ENCODE assay signal across 9 cellular contexts in the genomic region with DNA sequence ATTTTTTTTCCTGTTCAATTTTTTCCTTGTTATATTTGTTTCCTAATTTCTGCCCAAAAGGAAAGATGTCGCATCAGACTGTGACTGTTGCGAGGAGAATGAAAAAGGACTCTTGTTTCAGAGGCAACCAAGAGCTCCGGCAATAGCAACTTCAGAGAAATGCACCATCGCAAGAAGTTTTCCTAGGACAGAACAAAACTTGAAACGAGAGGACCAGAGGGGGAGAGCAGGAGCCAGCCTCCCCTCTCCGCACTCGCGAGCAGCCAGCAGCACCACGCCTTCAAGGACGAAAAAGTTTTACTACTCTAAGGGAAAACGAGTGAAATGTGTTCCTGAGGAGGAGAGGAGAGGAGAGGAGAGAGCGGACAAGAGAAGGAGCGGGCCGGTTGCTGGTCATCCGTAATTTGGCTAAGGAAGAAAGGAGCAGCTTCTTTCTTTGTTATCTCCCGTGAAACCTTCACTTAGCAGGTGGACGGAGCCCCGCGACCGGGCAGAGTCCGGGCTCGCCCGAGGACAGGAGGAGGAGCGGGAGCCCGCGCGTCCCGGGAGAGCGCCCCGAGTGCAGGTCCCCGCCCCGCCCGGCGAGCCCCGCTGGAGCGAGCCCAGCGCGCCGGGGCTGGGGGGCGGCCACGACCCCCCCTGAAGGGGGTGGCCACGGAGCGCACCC. TPM values are rescaled to one million over a fixed set of nuclear protein-coding genes. Genes with fewer than 3 reads are reported as not detected.
DNase-seq lines count a peak whose midpoint lies in the region; ATAC-seq and TF ChIP-seq lines count a peak whose summit lies in the region.
"Had no signal": no experiment of that assay in that cellular context is flagged by ENCODE, and none has a peak within 500 bp of the region (broad histone marks: within the 10 kb centered on the region; RNA-seq: fewer than 3 reads in every experiment).

No MANE protein-coding gene starts in this region.

- peak overlapping the region; percentile 69 for H3K4me2 ChIP-seq in skeletal muscle satellite cell (ENCODE audit: low read length)

- H3K4me3 ChIP-seq in Peyer's patch (peak overlapping the region in 3 of 4 donors; percentile 15 to 26 (median 16)), skeletal muscle satellite cell (ENCODE audit: low read length) (no peak overlapping the region)

- ATAC-seq in HG03520 (IDR thresholded peaks at IDR 0.05; ENCODE audit: unreplicated experiment): no peak

- H3K27me3 ChIP-seq in Peyer's patch: peaks cover 0 to 64% of the 10 kb centered on the region in 2 donors
- H3K27me3 ChIP-seq in skeletal muscle satellite cell (ENCODE audit: control insufficient read depth, insufficient read depth, low read length): peaks cover 79% of the 10 kb centered on the region

- no peak for TF ChIP-seq CTCF in Peyer's patch (IDR thresholded peaks at IDR 0.05)

- DNase-seq in DMS53 (lab: John Stamatoyannopoulos, UW) (peak; percentile 40), DMS53 treated with DMSO at 0.1 percent for 48 hours (lab: John Stamatoyannopoulos, UW; ENCODE audit: unreplicated experiment) (no peak), Peyer's patch (no peak), fibroblast of gingiva (ENCODE audit: low read depth) (peak; percentile 15), SKM-1 treated with dmso at 0.1 percent for 144 hours (lab: John Stamatoyannopoulos, UW; ENCODE audit: unreplicated experiment) (no peak), NCI-H146 treated with DMSO at 0.1 percent for 48 hours (lab: John Stamatoyannopoulos, UW; ENCODE audit: unreplicated experiment) (no peak)

- H3K36me3 ChIP-seq in Peyer's patch (no peaks in the 10 kb centered on the region), skeletal muscle satellite cell (ENCODE audit: insufficient read depth, low read length) (no peaks in the 10 kb centered on the region)

- H3K9me3 ChIP-seq in Peyer's patch (no peaks in the 10 kb centered on the region), skeletal muscle satellite cell (replicated peaks; ENCODE audit: low read length) (no peaks in the 10 kb centered on the region)

- H3K4me1 ChIP-seq in Peyer's patch (peaks cover 0 to 43% (median 5%) of the 10 kb centered on the region in 4 donors), skeletal muscle satellite cell (ENCODE audit: control insufficient read depth, insufficient read depth, low read length) (no peaks in the 10 kb centered on the region)

- no peak overlapping the region for H3K27ac ChIP-seq in Peyer's patch

- H3K9ac ChIP-seq in skeletal muscle satellite cell (ENCODE audit: low read depth, low read length): no peak overlapping the region

- no peak for TF ChIP-seq POLR2A in Peyer's patch (IDR thresholded peaks at IDR 0.05)

RNA-seq across cellular contexts. Expression of gene POU3F3, which starts 0.7 kb away (rescaled TPM):
- under 1 TPM in 2 of 4 donors, not detected in 2; 0.18 to 0.40 TPM for total RNA-seq in Peyer's patch
- 0.44 and 1.3 TPM in 2 replicates for total RNA-seq in skeletal muscle satellite cell (2012; rRNA removed)
- total RNA-seq: myocyte had no signal

Comparison
In these comparisons a context has a peak if more than half of its experiments do, and no peak if none do; other contexts are left out.
1. DNase-seq: peak in DMS53 (single experiment) and fibroblast of gingiva (single experiment); none in DMS53 treated with DMSO at 0.1 percent for 48 hours (single experiment), Peyer's patch (0 of 3), SKM-1 treated with dmso at 0.1 percent for 144 hours (single experiment) and NCI-H146 treated with DMSO at 0.1 percent for 48 hours (single experiment).